8 cellular contexts compared by ENCODE assay signal in genomic region chr12:98644433-98644711, GRCh38. TPM values are rescaled to one million over a fixed set of nuclear protein-coding genes. Genes with fewer than 3 reads are reported as not detected.
DNase-seq lines count a peak whose midpoint lies in the region; ATAC-seq, FAIRE-seq and TF ChIP-seq lines count a peak whose summit lies in the region.

No MANE protein-coding gene starts in this region.

- peak overlapping the region; percentile 74 for H3K9ac ChIP-seq in PC-3 (ENCODE audit: low read length)

- peak overlapping the region; percentile 88 for H3K4me3 ChIP-seq in PC-3 (ENCODE audit: low read length)

- no peak for DNase-seq in activated naive CD4-positive, alpha-beta T cell treated with anti-CD3 and anti-CD28 coated beads, Interleukin-2, amount 10 ng/mL, durations not matched to agents 7 days and 5 days
- DNase-seq in activated naive CD4-positive, alpha-beta T cell treated with anti-CD3 and anti-CD28 coated beads, Interleukin-2, amount 50 U/mL, for 16 hours: no peak
- DNase-seq in PC-3 (no peak), natural killer cell (no peak), frontal cortex (ENCODE audit: low spot score in 2 of 2) (no peak), GM19238 (ENCODE audit: insufficient read length, low spot score) (no peak)
- DNase-seq in effector memory CD8-positive, alpha-beta T cell: no peak

- H3K4me2 ChIP-seq in PC-3 (ENCODE audit: low read length): peak overlapping the region; percentile 81

- H3K9me3 Mint-ChIP-seq in activated naive CD4-positive, alpha-beta T cell treated with anti-CD3 and anti-CD28 coated beads, Interleukin-2, amount 10 ng/mL, durations not matched to agents 7 days and 5 days: no peaks in the 10 kb centered on the region
- H3K9me3 Mint-ChIP-seq in effector memory CD8-positive, alpha-beta T cell: no peaks in the 10 kb centered on the region
- no peaks in the 10 kb centered on the region for H3K9me3 Mint-ChIP-seq in natural killer cell

- peak overlapping the region; percentile 98 for H3K4me3 Mint-ChIP-seq in activated naive CD4-positive, alpha-beta T cell treated with anti-CD3 and anti-CD28 coated beads, Interleukin-2, amount 10 ng/mL, durations not matched to agents 7 days and 5 days
- H3K4me3 Mint-ChIP-seq in effector memory CD8-positive, alpha-beta T cell: peak overlapping the region; percentile 95 to 99
- peak overlapping the region; percentile 99 for H3K4me3 Mint-ChIP-seq in natural killer cell

- no peaks in the 10 kb centered on the region for H3K27me3 ChIP-seq in PC-3 (ENCODE audit: low read length)

- ATAC-seq in HG02763 (IDR thresholded peaks at IDR 0.05; ENCODE audit: unreplicated experiment): peak; percentile 14
- ATAC-seq in PC-3: peak; percentile 36
- peak; percentile 3 for ATAC-seq in effector memory CD8-positive, alpha-beta T cell (replicated peaks)
- ATAC-seq in natural killer cell: peak; percentile 1 to 10 (median 9)

- H3K27me3 Mint-ChIP-seq in activated naive CD4-positive, alpha-beta T cell treated with anti-CD3 and anti-CD28 coated beads, Interleukin-2, amount 10 ng/mL, durations not matched to agents 7 days and 5 days: no peaks in the 10 kb centered on the region
- H3K27me3 Mint-ChIP-seq in effector memory CD8-positive, alpha-beta T cell: no peaks in the 10 kb centered on the region
- H3K27me3 Mint-ChIP-seq in natural killer cell (ENCODE audit: low read depth in 2 of 2): no peaks in the 10 kb centered on the region

- H3K9me2 ChIP-seq in PC-3 (replicated peaks; ENCODE audit: low read length): no peaks in the 10 kb centered on the region

- no peaks in the 10 kb centered on the region for H3K9me3 ChIP-seq in PC-3 (ENCODE audit: low read length)

- FAIRE-seq in frontal cortex (lab: Jason Lieb, UNC): no peak

- TF ChIP-seq CTCF in PC-3 (conservative IDR thresholded peaks at IDR 0.05; ENCODE audit: low read depth, low read length): peak; percentile 19; the same call in 1 of the 2 replicates
- TF ChIP-seq CTCF in natural killer cell (IDR thresholded peaks at IDR 0.05): peak; percentile 11

- CTCF ChIA-PET in activated naive CD4-positive, alpha-beta T cell treated with anti-CD3 and anti-CD28 coated beads, Interleukin-2, amount 10 ng/mL, durations not matched to agents 7 days and 5 days (lab: Charles Lee): interaction anchor here (0.6 to 2.2 kb wide), 4 partner anchors 9 to 78 kb away, joined by 3 to 7 read pairs (median 4); no protein-coding TSS in a partner anchor
- CTCF ChIA-PET in PC-3 (lab: Charles Lee): no interaction called here

- POLR2A ChIA-PET in PC-3 (lab: Charles Lee; ENCODE audit: unreplicated experiment): interaction anchor here (1.2 kb wide), 1 partner anchor 51 kb away, joined by 3 read pairs; the partner anchor contains the start of gene SLC25A3

- H3K79me2 ChIP-seq in PC-3 (ENCODE audit: low read length): peaks cover 49% of the 10 kb centered on the region

- intact Hi-C loops in PC-3 (cut with micrococcal nuclease) (loop anchor here (2.0 kb wide), 1 partner anchor 142 kb away; no protein-coding TSS in a partner anchor), natural killer cell (cut with micrococcal nuclease) (no loop called here)

- peaks cover 6% of the 10 kb centered on the region for H3K4me1 ChIP-seq in PC-3 (ENCODE audit: insufficient read depth, low read length)

- no peaks in the 10 kb centered on the region for H3F3A ChIP-seq in PC-3 (ENCODE audit: low read length, unreplicated experiment)

- BruUV-seq in PC-3 (replicated peaks; lab: Mats Ljungman, UMichigan): no TSS peak

- no peaks in the 10 kb centered on the region; the same call in 1 of the 2 replicates for H3K36me3 ChIP-seq in PC-3 (ENCODE audit: low read depth, low read length)

- peak overlapping the region; percentile 96 for H3K27ac Mint-ChIP-seq in activated naive CD4-positive, alpha-beta T cell treated with anti-CD3 and anti-CD28 coated beads, Interleukin-2, amount 10 ng/mL, durations not matched to agents 7 days and 5 days
- H3K27ac Mint-ChIP-seq in effector memory CD8-positive, alpha-beta T cell: peak overlapping the region; percentile 93 to 94
- H3K27ac Mint-ChIP-seq in natural killer cell: peak overlapping the region; percentile 94 to 99

- no peaks in the 10 kb centered on the region for H4K20me1 ChIP-seq in PC-3 (ENCODE audit: low read length)

- peaks cover 17% of the 10 kb centered on the region for H3K36me3 Mint-ChIP-seq in activated naive CD4-positive, alpha-beta T cell treated with anti-CD3 and anti-CD28 coated beads, Interleukin-2, amount 10 ng/mL, durations not matched to agents 7 days and 5 days
- peaks cover 25% of the 10 kb centered on the region for H3K36me3 Mint-ChIP-seq in effector memory CD8-positive, alpha-beta T cell (ENCODE audit: insufficient read depth)
- peaks cover 6% of the 10 kb centered on the region for H3K36me3 Mint-ChIP-seq in natural killer cell

- H2AFZ ChIP-seq in PC-3 (ENCODE audit: low read length): peak overlapping the region; percentile 98

- H3K27ac ChIP-seq in PC-3 (ENCODE audit: low read length): peak overlapping the region; percentile 51

- H3K4me1 Mint-ChIP-seq in activated naive CD4-positive, alpha-beta T cell treated with anti-CD3 and anti-CD28 coated beads, Interleukin-2, amount 10 ng/mL, durations not matched to agents 7 days and 5 days: peaks cover 51% of the 10 kb centered on the region
- H3K4me1 Mint-ChIP-seq in effector memory CD8-positive, alpha-beta T cell (ENCODE audit: low read depth in 2 of 2): peaks cover 9 to 19% of the 10 kb centered on the region in 2 donors
- H3K4me1 Mint-ChIP-seq in natural killer cell: peaks cover 27 to 28% of the 10 kb centered on the region in 2 donors

RNA-seq across cellular contexts. Expression of gene IKBIP, which starts 0.2 kb away (rescaled TPM):
- 11.1 and 14.6 TPM in 2 replicates for total RNA-seq in PC-3 (2014; rRNA removed)
- total RNA-seq in natural killer cell: 1 to 10 TPM; 3.9 to 6.3 (median 4.6) TPM
- 9.4 TPM for total RNA-seq in frontal cortex

RNA-seq across cellular contexts. Expression of gene APAF1, which starts 0.7 kb away (rescaled TPM):
- total RNA-seq in PC-3 (2014; rRNA removed): 8.5 and 10.1 TPM in 2 replicates
- total RNA-seq in natural killer cell: 10 to 100 TPM; 33.5 to 43.7 (median 34.9) TPM
- total RNA-seq in frontal cortex: 39.9 TPM

RNA-seq across cellular contexts. Expression of gene SLC25A3, which starts 50.9 kb away (rescaled TPM):
- total RNA-seq in PC-3 (2014; rRNA removed): 466 and 547 TPM in 2 replicates
- total RNA-seq in natural killer cell: 100 to 1,000 TPM; 393 to 490 (median 433) TPM
- total RNA-seq in frontal cortex: 241 TPM
